Comparison of ENCODE assay signal across 12 cellular contexts in the genomic region with DNA sequence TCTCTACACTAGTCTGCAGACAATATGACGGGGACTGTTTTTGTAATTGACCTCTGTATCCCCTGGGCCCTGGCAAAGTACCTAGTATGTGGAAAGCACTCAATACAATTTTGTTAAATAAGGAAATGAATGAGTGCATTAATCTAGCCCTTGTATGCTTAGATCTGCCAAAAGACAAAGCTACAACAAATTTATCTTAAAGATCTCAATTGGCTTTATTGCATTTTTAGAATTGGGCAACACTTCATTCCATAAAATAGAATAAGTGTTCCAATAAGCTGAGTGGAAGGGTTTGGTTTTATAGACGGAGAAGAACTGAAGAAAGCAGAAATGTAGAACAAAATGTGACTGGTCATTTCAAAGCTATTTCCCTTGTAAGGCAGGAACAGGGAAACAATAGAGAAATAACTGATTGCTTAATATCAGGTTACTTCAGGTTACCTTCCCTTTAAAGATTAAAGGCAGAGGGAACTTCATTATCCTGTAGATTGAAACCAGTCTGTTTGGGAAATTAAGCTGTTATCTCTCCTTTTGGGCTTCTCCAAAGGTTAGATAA.
DNase-seq lines count a peak whose midpoint lies in the region; ATAC-seq and TF ChIP-seq lines count a peak whose summit lies in the region.
"Had no signal": no experiment of that assay in that cellular context is flagged by ENCODE, and none has a peak within 500 bp of the region (broad histone marks: within the 10 kb centered on the region; RNA-seq: fewer than 3 reads in every experiment).

No MANE protein-coding gene starts in this region.

- H3K27me3 ChIP-seq in mesenchymal stem cell (ENCODE audit: control insufficient read depth in 1 of 2, insufficient read depth in 1 of 2, low read length in 2 of 2) = no peaks in the 10 kb centered on the region

- H3K9ac ChIP-seq in mesenchymal stem cell (ENCODE audit: low read length) = peak overlapping the region; percentile 88

- no peak overlapping the region for H2BK12ac ChIP-seq in mesenchymal stem cell (ENCODE audit: low read length in 2 of 2)

- no peak overlapping the region for H4K91ac ChIP-seq in mesenchymal stem cell (ENCODE audit: low read length)

- H3K9me3 ChIP-seq in mesenchymal stem cell (ENCODE audit: control insufficient read depth, low read length) = no peaks in the 10 kb centered on the region

- DNase-seq in AML-193 (lab: John Stamatoyannopoulos, UW) (peak; percentile 71 to 80), M059J (ENCODE audit: low read depth) (peak; percentile 60), cardiac fibroblast (ENCODE audit: low read depth in 2 of 2) (peak; percentile 79 to 91), mesenchymal stem cell (no peak), NCI-H128 (lab: John Stamatoyannopoulos, UW; ENCODE audit: unreplicated experiment) (no peak), RPMI8226 (no peak)
- DNase-seq: C1 segment of cervical spinal cord, Karpas-422, NCI-H69, small intestine had no signal

- peaks cover 1% of the 10 kb centered on the region for H3K4me1 ChIP-seq in mesenchymal stem cell (ENCODE audit: control insufficient read depth, insufficient read depth, low read depth, low read length)

- H2BK120ac ChIP-seq in mesenchymal stem cell (ENCODE audit: low read depth, low read length) = no peak overlapping the region

- no peak overlapping the region for H3K23ac ChIP-seq in mesenchymal stem cell (ENCODE audit: low read length in 2 of 2)

- H3K27ac ChIP-seq in mesenchymal stem cell (ENCODE audit: low read length, poor library complexity, severe bottlenecking) = no peak overlapping the region

- H3K4me3 ChIP-seq in cardiac fibroblast (replicated peaks in 1 of 2; ENCODE audit: low read depth in 2 of 2, low read length in 2 of 2) = no peak overlapping the region
- H3K4me3 ChIP-seq in mesenchymal stem cell (ENCODE audit: insufficient read depth in 1 of 2, low read depth in 1 of 2, low read length in 2 of 2) = peak overlapping the region in 1 of 2 experiments; percentile 50

- no peak for TF ChIP-seq CTCF in cardiac fibroblast (IDR thresholded peaks at IDR 0.05; ENCODE audit: low read depth, low read length)

- H3K14ac ChIP-seq in mesenchymal stem cell (ENCODE audit: low read length in 2 of 2) = no peak overlapping the region

- no peak overlapping the region for H4K8ac ChIP-seq in mesenchymal stem cell (ENCODE audit: low read length)

- H3K18ac ChIP-seq in mesenchymal stem cell (ENCODE audit: low read depth in 1 of 2, low read length in 2 of 2) = no peak overlapping the region

- H2BK5ac ChIP-seq in mesenchymal stem cell (ENCODE audit: low read depth, low read length, poor library complexity, severe bottlenecking) = no peak overlapping the region

- 78% methylated on average over 2 of the region's 2 CpGs for WGBS in mesenchymal stem cell

- no peak overlapping the region for H2AFZ ChIP-seq in mesenchymal stem cell (ENCODE audit: low read depth, low read length)

- H3K36me3 ChIP-seq in mesenchymal stem cell (ENCODE audit: control insufficient read depth in 1 of 2, insufficient read depth in 2 of 2, low read depth in 1 of 2, low read length in 2 of 2) = no peaks in the 10 kb centered on the region

- no peaks in the 10 kb centered on the region for H3K79me1 ChIP-seq in mesenchymal stem cell (replicated peaks; ENCODE audit: low read length, poor library complexity, severe bottlenecking)

- no peak for ATAC-seq in GM19023 (IDR thresholded peaks at IDR 0.05; ENCODE audit: unreplicated experiment)
- ATAC-seq in HG02623 (IDR thresholded peaks at IDR 0.05; ENCODE audit: unreplicated experiment) = no peak

- no peak overlapping the region for H2AK5ac ChIP-seq in mesenchymal stem cell (ENCODE audit: low read length, severe bottlenecking)

- no peak overlapping the region for H3K4ac ChIP-seq in mesenchymal stem cell (ENCODE audit: low read depth in 1 of 2, low read length in 2 of 2)

- H3K4me2 ChIP-seq in mesenchymal stem cell (ENCODE audit: low read length, poor library complexity, severe bottlenecking) = no peak overlapping the region

- no peak overlapping the region for H2BK15ac ChIP-seq in mesenchymal stem cell (ENCODE audit: low read depth, poor library complexity, severe bottlenecking)

Comparison
In these comparisons a context has a peak if more than half of its experiments do, and no peak if none do; other contexts are left out.
1. DNase-seq: peak in AML-193 (2 of 2), M059J (single experiment) and cardiac fibroblast (2 of 2); none in mesenchymal stem cell (single experiment), NCI-H128 (single experiment) and RPMI8226 (single experiment).